Comparison of ENCODE assay signal across 34 cellular contexts in the genomic region with DNA sequence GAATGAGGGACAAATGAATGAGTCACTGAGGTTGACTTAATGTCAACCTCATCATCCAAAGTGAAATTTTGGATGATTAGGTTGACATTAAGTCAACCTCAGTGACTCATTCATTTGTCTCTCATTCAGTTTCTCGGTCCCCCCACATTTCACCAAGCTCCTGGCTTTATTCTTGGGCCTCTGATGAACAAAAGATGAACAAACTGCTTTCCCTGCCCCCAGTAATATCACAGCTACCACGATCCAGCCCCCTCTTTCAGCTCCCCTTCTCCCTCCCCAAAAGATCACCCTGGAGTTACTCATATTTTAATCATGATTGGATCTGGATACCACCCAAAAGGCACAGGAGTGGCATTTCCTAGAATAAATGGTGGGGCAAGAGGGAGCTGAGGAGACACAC. TPM values are rescaled to one million over a fixed set of nuclear protein-coding genes. Genes with fewer than 3 reads are reported as not detected.
A peak's percentile ranks its signal among the peaks of the same experiment; 100 is the strongest.
DNase-seq lines count a peak whose midpoint lies in the region; ATAC-seq and TF ChIP-seq lines count a peak whose summit lies in the region.
"Had no signal": no experiment of that assay in that cellular context is flagged by ENCODE, and none has a peak within 500 bp of the region (broad histone marks: within the 10 kb centered on the region; RNA-seq: fewer than 3 reads in every experiment).

No MANE protein-coding gene starts in this region.

- no peaks in the 10 kb centered on the region for H3K4me1 ChIP-seq in foreskin keratinocyte
- H3K4me1 ChIP-seq: Caco-2, esophagus squamous epithelium, sigmoid colon, tibial nerve had no signal

- peaks cover 18% of the 10 kb centered on the region for H3K9me3 Mint-ChIP-seq in T-helper 2 cell treated with Interferon-gamma antibody and Interleukin-4, amounts not matched to agents 5 μg/mL and 100 μg/mL, for 36 hours
- no peaks in the 10 kb centered on the region for H3K9me3 Mint-ChIP-seq in activated naive CD4-positive, alpha-beta T cell treated with anti-CD3 and anti-CD28 coated beads, Interleukin-2, amount 10 ng/mL, durations not matched to agents 7 days and 5 days
- no peaks in the 10 kb centered on the region for H3K9me3 Mint-ChIP-seq in activated naive CD4-positive, alpha-beta T cell treated with anti-CD3 and anti-CD28 coated beads, Interleukin-2, amount 50 U/mL, for 24 hours

- no peaks in the 10 kb centered on the region for H3K27me3 Mint-ChIP-seq in T-helper 2 cell treated with Interferon-gamma antibody and Interleukin-4, amounts not matched to agents 5 μg/mL and 100 μg/mL, for 36 hours (ENCODE audit: low read depth)
- H3K27me3 Mint-ChIP-seq in activated naive CD4-positive, alpha-beta T cell treated with anti-CD3 and anti-CD28 coated beads, Interleukin-2, amount 10 ng/mL, durations not matched to agents 7 days and 5 days, result peaks cover 15% of the 10 kb centered on the region
- H3K27me3 Mint-ChIP-seq in activated naive CD4-positive, alpha-beta T cell treated with anti-CD3 and anti-CD28 coated beads, Interleukin-2, amount 50 U/mL, for 24 hours, result no peaks in the 10 kb centered on the region

- peaks cover 15% of the 10 kb centered on the region for H3K4me1 Mint-ChIP-seq in T-helper 2 cell treated with Interferon-gamma antibody and Interleukin-4, amounts not matched to agents 5 μg/mL and 100 μg/mL, for 36 hours (ENCODE audit: low read depth)
- H3K4me1 Mint-ChIP-seq in activated naive CD4-positive, alpha-beta T cell treated with anti-CD3 and anti-CD28 coated beads, Interleukin-2, amount 10 ng/mL, durations not matched to agents 7 days and 5 days, result no peaks in the 10 kb centered on the region
- peaks cover 19% of the 10 kb centered on the region for H3K4me1 Mint-ChIP-seq in activated naive CD4-positive, alpha-beta T cell treated with anti-CD3 and anti-CD28 coated beads, Interleukin-2, amount 50 U/mL, for 24 hours
- H3K4me1 Mint-ChIP-seq: nephron had no signal

- H3K27ac ChIP-seq in foreskin keratinocyte, result no peak overlapping the region
- H3K27ac ChIP-seq: 22Rv1, dorsolateral prefrontal cortex, esophagus squamous epithelium, heart left ventricle, left lung, sigmoid colon, tibial nerve, VCaP had no signal

- no peak overlapping the region for H3K27ac Mint-ChIP-seq in T-helper 2 cell treated with Interferon-gamma antibody and Interleukin-4, amounts not matched to agents 5 μg/mL and 100 μg/mL, for 36 hours
- no peak overlapping the region for H3K27ac Mint-ChIP-seq in activated naive CD4-positive, alpha-beta T cell treated with anti-CD3 and anti-CD28 coated beads, Interleukin-2, amount 10 ng/mL, durations not matched to agents 7 days and 5 days
- peak overlapping the region; percentile 81 for H3K27ac Mint-ChIP-seq in activated naive CD4-positive, alpha-beta T cell treated with anti-CD3 and anti-CD28 coated beads, Interleukin-2, amount 50 U/mL, for 24 hours
- H3K27ac Mint-ChIP-seq: CD14-positive monocyte, IgD-negative memory B cell, memory B cell, nephron had no signal

- no peak overlapping the region for H3K4me3 Mint-ChIP-seq in T-helper 2 cell treated with Interferon-gamma antibody and Interleukin-4, amounts not matched to agents 5 μg/mL and 100 μg/mL, for 36 hours
- H3K4me3 Mint-ChIP-seq in activated naive CD4-positive, alpha-beta T cell treated with anti-CD3 and anti-CD28 coated beads, Interleukin-2, amount 10 ng/mL, durations not matched to agents 7 days and 5 days, result no peak overlapping the region
- H3K4me3 Mint-ChIP-seq in activated naive CD4-positive, alpha-beta T cell treated with anti-CD3 and anti-CD28 coated beads, Interleukin-2, amount 50 U/mL, for 24 hours, result no peak overlapping the region
- H3K4me3 Mint-ChIP-seq: CD14-positive monocyte, IgD-negative memory B cell, memory B cell, nephron had no signal

- TF ChIP-seq CTCF in foreskin keratinocyte (conservative IDR thresholded peaks at IDR 0.05), result no peak

- H3K36me3 Mint-ChIP-seq in T-helper 2 cell treated with Interferon-gamma antibody and Interleukin-4, amounts not matched to agents 5 μg/mL and 100 μg/mL, for 36 hours (ENCODE audit: low read depth), result peaks cover 14% of the 10 kb centered on the region
- no peaks in the 10 kb centered on the region for H3K36me3 Mint-ChIP-seq in activated naive CD4-positive, alpha-beta T cell treated with anti-CD3 and anti-CD28 coated beads, Interleukin-2, amount 10 ng/mL, durations not matched to agents 7 days and 5 days
- H3K36me3 Mint-ChIP-seq in activated naive CD4-positive, alpha-beta T cell treated with anti-CD3 and anti-CD28 coated beads, Interleukin-2, amount 50 U/mL, for 24 hours, result no peaks in the 10 kb centered on the region

- ATAC-seq in stimulated activated naive CD8-positive, alpha-beta T cell treated with anti-CD3 and anti-CD28 coated beads, Interleukin-15, Interleukin-2, amounts not matched to agents 100 U/mL and 50 U/mL, for 24 hours, result peak; percentile 89
- ATAC-seq in HG03045 (IDR thresholded peaks at IDR 0.05; ENCODE audit: unreplicated experiment) (no peak), foreskin keratinocyte (no peak)
- ATAC-seq: heart left ventricle, left lung had no signal

- CTCF ChIA-PET in activated naive CD4-positive, alpha-beta T cell treated with anti-CD3 and anti-CD28 coated beads, Interleukin-2, amount 10 ng/mL, durations not matched to agents 7 days and 5 days (lab: Charles Lee), result no interaction called here

- H3K27me3 ChIP-seq in foreskin keratinocyte, result no peaks in the 10 kb centered on the region
- H3K27me3 ChIP-seq: tibial nerve had no signal

- DNase-seq in T-helper 2 cell treated with Interferon-gamma antibody and Interleukin-4, amounts not matched to agents 5 μg/mL and 100 μg/mL, for 36 hours (ENCODE audit: low spot score), result peak; percentile 55
- DNase-seq in T-helper 2 cell (no peak), foreskin keratinocyte (no peak)
- DNase-seq in activated naive CD4-positive, alpha-beta T cell treated with Interleukin-2 at 50 U/mL for 16 hours, result peak; percentile 18
- no peak for DNase-seq in activated naive CD4-positive, alpha-beta T cell treated with anti-CD3 and anti-CD28 coated beads, Interleukin-2, amount 10 ng/mL, durations not matched to agents 7 days and 5 days
- peak; percentile 47 for DNase-seq in stimulated activated naive CD8-positive, alpha-beta T cell treated with anti-CD3 and anti-CD28 coated beads, Interleukin-15, Interleukin-2, amounts not matched to agents 100 U/mL and 50 U/mL, for 24 hours
- DNase-seq: activated effector memory CD4-positive, alpha-beta T cell treated with anti-CD3 and anti-CD28 coated beads, Interleukin-2, amount 50 U/mL, for 16 hours; Caco-2; DMS53; dorsolateral prefrontal cortex; esophagus squamous epithelium; foreskin melanocyte; heart left ventricle; islet precursor cell; left lung; NCI-H1048; NCI-H1694 treated with DMSO at 0.1 percent for 48 hours; NCI-H82; SIG-M5; sigmoid colon had no signal

RNA-seq across cellular contexts. Expression of gene CEACAM18, which starts 10.8 kb away (rescaled TPM):
- total RNA-seq in foreskin keratinocyte, result not detected in 2 replicates
- not detected in 2 replicates for polyA plus RNA-seq in foreskin keratinocyte
- total RNA-seq: Caco-2, chondrocyte, dorsolateral prefrontal cortex, esophagus squamous epithelium, heart left ventricle, HT-29, left lung, NCI-H460, omental fat pad, pulmonary artery endothelial cell, sigmoid colon, tibial nerve had no signal
- polyA plus RNA-seq: CD14-positive monocyte, heart left ventricle, IgD-negative memory B cell, sigmoid colon had no signal

RNA-seq across cellular contexts. Expression of gene SIGLEC12, which starts 12.5 kb away (rescaled TPM):
- not detected in 2 replicates for total RNA-seq in foreskin keratinocyte
- not detected in 2 replicates for polyA plus RNA-seq in foreskin keratinocyte
- total RNA-seq: Caco-2, chondrocyte, HT-29, NCI-H460, pulmonary artery endothelial cell had no signal

RNA-seq across cellular contexts. Expression of gene SIGLEC8, which starts 30.9 kb away (rescaled TPM):
- total RNA-seq in foreskin keratinocyte, result not detected in 2 replicates
- not detected in 2 replicates for polyA plus RNA-seq in foreskin keratinocyte
- total RNA-seq: Caco-2, chondrocyte, HT-29, NCI-H460, pulmonary artery endothelial cell had no signal
- polyA plus RNA-seq: CD14-positive monocyte, heart left ventricle, IgD-negative memory B cell had no signal

RNA-seq across cellular contexts. Expression of gene SIGLEC6, which starts 42.4 kb away (rescaled TPM):
- total RNA-seq in foreskin keratinocyte, result not detected in 2 replicates
- polyA plus RNA-seq in foreskin keratinocyte, result not detected in 2 replicates
- total RNA-seq: chondrocyte, HT-29, NCI-H460, pulmonary artery endothelial cell had no signal
- polyA plus RNA-seq: CD14-positive monocyte had no signal

Comparison
In these comparisons a context has a peak if more than half of its experiments do, and no peak if none do; other contexts are left out.
1. DNase-seq: peak in T-helper 2 cell treated with Interferon-gamma antibody and Interleukin-4, amounts not matched to agents 5 μg/mL and 100 μg/mL, for 36 hours (single experiment), activated naive CD4-positive, alpha-beta T cell treated with Interleukin-2 at 50 U/mL for 16 hours (single experiment) and stimulated activated naive CD8-positive, alpha-beta T cell treated with anti-CD3 and anti-CD28 coated beads, Interleukin-15, Interleukin-2, amounts not matched to agents 100 U/mL and 50 U/mL, for 24 hours (single experiment); none in T-helper 2 cell (0 of 5), activated naive CD4-positive, alpha-beta T cell treated with anti-CD3 and anti-CD28 coated beads, Interleukin-2, amount 10 ng/mL, durations not matched to agents 7 days and 5 days (single experiment) and foreskin keratinocyte (0 of 2).